ENCODE assay signal across 29 cellular contexts in genomic region chr14:76336876-76337275, GRCh38. TPM values are rescaled to one million over a fixed set of nuclear protein-coding genes. Genes with fewer than 3 reads are reported as not detected.
"Had no signal": no experiment of that assay in that cellular context is flagged by ENCODE, and none has a peak within 500 bp of the region (broad histone marks: within the 10 kb centered on the region; RNA-seq: fewer than 3 reads in every experiment).

No MANE protein-coding gene starts in this region.

- H3K4me1 Mint-ChIP-seq: naive B cell, natural killer cell, nephron progenitor cell had no signal

- ATAC-seq: natural killer cell; psoas muscle; right lobe of liver; stimulated activated naive CD8-positive, alpha-beta T cell treated with anti-CD3 and anti-CD28 coated beads, Interleukin-15, Interleukin-2, amounts not matched to agents 100 U/mL and 50 U/mL, for 24 hours had no signal

- H3K27ac ChIP-seq: left ventricle myocardium inferior, neural progenitor cell, neutrophil, ovary, psoas muscle, right lobe of liver, stomach, testis, thyroid gland, transverse colon, upper lobe of left lung, vagina had no signal

- H3K36me3 ChIP-seq: left ventricle myocardium inferior, neural progenitor cell, neutrophil, ovary, right lobe of liver, stomach, thyroid gland, transverse colon, upper lobe of left lung, vagina had no signal

- H3K4me1 ChIP-seq: left ventricle myocardium inferior, neural progenitor cell, psoas muscle, right lobe of liver, stomach, testis, thyroid gland, transverse colon, upper lobe of left lung had no signal

- H3K9ac ChIP-seq: neural progenitor cell had no signal

- H3K9me3 ChIP-seq: left ventricle myocardium inferior, neutrophil, ovary, psoas muscle, right lobe of liver, stomach, testis, thyroid gland, transverse colon, upper lobe of left lung, vagina had no signal

- H3K27me3 ChIP-seq: neural progenitor cell, ovary, right lobe of liver, testis, thyroid gland, transverse colon, upper lobe of left lung, vagina had no signal

- H3K4me3 ChIP-seq: left ventricle myocardium inferior, lung, neural progenitor cell, ovary, psoas muscle, right lobe of liver, smooth muscle cell, stomach, testis, thyroid gland, transverse colon, upper lobe of left lung, vagina had no signal

- H3K9me3 Mint-ChIP-seq: mesothelial cell of epicardium, natural killer cell, nephron progenitor cell, neural progenitor cell had no signal

- DNase-seq: islet precursor cell; left ventricle myocardium inferior; mesendoderm; naive B cell; natural killer cell; nephron progenitor cell; occipital lobe; ovary; psoas muscle; right lobe of liver; stimulated activated CD4-positive, alpha-beta T cell treated with anti-CD3 and anti-CD28 coated beads, Interleukin-1b, Interleukin-23, amount 100 ng/mL, for 48 hours; stimulated activated CD4-positive, alpha-beta T cell treated with anti-CD3 and anti-CD28 coated beads, Interleukin-2, amount 100 ng/mL, for 48 hours; stimulated activated CD4-positive, alpha-beta T cell treated with anti-CD3 and anti-CD28 coated beads, Interleukin-4, amount 100 ng/mL, for 4 hours; stimulated activated CD8-positive, alpha-beta memory T cell treated with anti-CD3 and anti-CD28 coated beads, Interleukin-4, amount 100 ng/mL, for 48 hours; stimulated activated naive B cell treated with anti-CD40 and anti-IgM and Interleukin-4, amounts not matched to agents 10 μg/mL and 1 μg/mL and 100 μg/mL, for 72 hours; stimulated activated naive CD8-positive, alpha-beta T cell treated with anti-CD3 and anti-CD28 coated beads, Interleukin-15, Interleukin-2, amounts not matched to agents 100 U/mL and 50 U/mL, for 24 hours; stomach; testis; thyroid gland; transverse colon; upper lobe of left lung had no signal

- H3K36me3 Mint-ChIP-seq: mesothelial cell of epicardium, natural killer cell, neural progenitor cell had no signal

- H3K4me2 ChIP-seq: neural progenitor cell, smooth muscle cell had no signal

- H3K4me3 Mint-ChIP-seq: mesothelial cell of epicardium; naive B cell; natural killer cell; nephron progenitor cell; neural progenitor cell; stimulated activated naive B cell treated with anti-CD40 and anti-IgM and Interleukin-4, amounts not matched to agents 10 μg/mL and 1 μg/mL and 100 μg/mL, for 72 hours had no signal

- H3K27ac Mint-ChIP-seq: mesothelial cell of epicardium; natural killer cell; nephron progenitor cell; neural progenitor cell; stimulated activated naive B cell treated with anti-CD40 and anti-IgM and Interleukin-4, amounts not matched to agents 10 μg/mL and 1 μg/mL and 100 μg/mL, for 72 hours had no signal

RNA-seq across cellular contexts. Expression of gene ESRRB, which starts 39.1 kb away (rescaled TPM):
- total RNA-seq: kidney epithelial cell, thyroid gland, urinary bladder had no signal
